In the genomic region with DNA sequence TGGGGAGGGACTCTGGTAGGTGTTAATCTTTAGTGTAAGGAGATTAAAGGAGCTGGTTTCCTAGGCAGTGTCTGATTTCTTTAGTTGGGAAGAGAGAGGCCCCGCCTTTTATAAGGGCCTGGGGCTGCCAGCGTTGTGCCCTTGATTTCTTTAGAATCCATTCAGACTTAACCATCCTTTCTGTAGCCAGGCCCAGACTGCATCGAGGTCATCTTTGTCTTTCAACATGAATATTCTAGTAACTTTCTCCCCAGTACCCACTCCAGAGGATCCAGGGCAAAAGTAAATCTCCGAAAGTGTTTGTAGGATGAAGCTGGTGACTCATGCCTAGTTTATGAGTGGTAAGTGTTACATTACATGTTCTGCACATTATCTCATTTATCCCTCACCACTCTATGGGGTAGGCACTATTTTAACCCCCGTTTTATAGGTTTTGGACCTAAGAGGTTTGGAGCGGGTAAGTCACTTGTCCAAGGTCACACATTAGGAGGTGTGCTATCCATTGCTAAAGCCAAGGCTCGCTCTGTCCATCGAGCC, we compare ENCODE assay signal across 16 cellular contexts. TPM values are rescaled to one million over a fixed set of nuclear protein-coding genes. Genes with fewer than 3 reads are reported as not detected.
DNase-seq lines count a peak whose midpoint lies in the region; ATAC-seq and TF ChIP-seq lines count a peak whose summit lies in the region.
"Had no signal": no experiment of that assay in that cellular context is flagged by ENCODE, and none has a peak within 500 bp of the region (broad histone marks: within the 10 kb centered on the region; RNA-seq: fewer than 3 reads in every experiment).

No MANE protein-coding gene starts in this region.

- H3K36me3 Mint-ChIP-seq in activated CD8-positive, alpha-beta memory T cell treated with anti-CD3 and anti-CD28 coated beads, Interleukin-2, amount 10 ng/mL, durations not matched to agents 7 days and 5 days, result no peaks in the 10 kb centered on the region
- no peaks in the 10 kb centered on the region for H3K36me3 Mint-ChIP-seq in stimulated activated memory B cell treated with anti-CD40 and anti-IgM and Interleukin-4, amounts not matched to agents 10 μg/mL and 1 μg/mL and 100 μg/mL, for 72 hours

- H3K4me1 ChIP-seq in RWPE2 (ENCODE audit: insufficient read depth, poor library complexity, severe bottlenecking), result peaks cover 20% of the 10 kb centered on the region

- CTCF ChIA-PET in activated CD8-positive, alpha-beta memory T cell treated with anti-CD3 and anti-CD28 coated beads, Interleukin-2, amount 10 ng/mL, durations not matched to agents 7 days and 5 days (lab: Charles Lee), result interaction anchor here (1.1 to 1.6 kb wide), 2 partner anchors 9 to 13 kb away, joined by 3 read pairs; no protein-coding TSS in a partner anchor

- H3K36me3 ChIP-seq in RWPE2 (ENCODE audit: low read depth), result no peaks in the 10 kb centered on the region
- H3K36me3 ChIP-seq: pancreas had no signal

- H3K27ac ChIP-seq in RWPE2 (ENCODE audit: poor library complexity, severe bottlenecking), result no peak overlapping the region
- H3K27ac ChIP-seq: pancreas had no signal

- H3K4me1 Mint-ChIP-seq in activated CD8-positive, alpha-beta memory T cell treated with anti-CD3 and anti-CD28 coated beads, Interleukin-2, amount 10 ng/mL, durations not matched to agents 7 days and 5 days, result peaks cover 48% of the 10 kb centered on the region
- H3K4me1 Mint-ChIP-seq in stimulated activated memory B cell treated with anti-CD40 and anti-IgM and Interleukin-4, amounts not matched to agents 10 μg/mL and 1 μg/mL and 100 μg/mL, for 72 hours, result peaks cover 32% of the 10 kb centered on the region

- H3K27ac Mint-ChIP-seq in activated CD8-positive, alpha-beta memory T cell treated with anti-CD3 and anti-CD28 coated beads, Interleukin-2, amount 10 ng/mL, durations not matched to agents 7 days and 5 days, result no peak overlapping the region
- peak overlapping the region; percentile 69 for H3K27ac Mint-ChIP-seq in stimulated activated memory B cell treated with anti-CD40 and anti-IgM and Interleukin-4, amounts not matched to agents 10 μg/mL and 1 μg/mL and 100 μg/mL, for 72 hours

- H3K4me3 Mint-ChIP-seq in activated CD8-positive, alpha-beta memory T cell treated with anti-CD3 and anti-CD28 coated beads, Interleukin-2, amount 10 ng/mL, durations not matched to agents 7 days and 5 days, result no peak overlapping the region
- H3K4me3 Mint-ChIP-seq in stimulated activated memory B cell treated with anti-CD40 and anti-IgM and Interleukin-4, amounts not matched to agents 10 μg/mL and 1 μg/mL and 100 μg/mL, for 72 hours, result no peak overlapping the region

- no peaks in the 10 kb centered on the region for H3K9me3 Mint-ChIP-seq in activated CD8-positive, alpha-beta memory T cell treated with anti-CD3 and anti-CD28 coated beads, Interleukin-2, amount 10 ng/mL, durations not matched to agents 7 days and 5 days (ENCODE audit: low read depth)
- H3K9me3 Mint-ChIP-seq in stimulated activated memory B cell treated with anti-CD40 and anti-IgM and Interleukin-4, amounts not matched to agents 10 μg/mL and 1 μg/mL and 100 μg/mL, for 72 hours, result no peaks in the 10 kb centered on the region

- TF ChIP-seq CTCF in RWPE2 (IDR thresholded peaks at IDR 0.05; ENCODE audit: poor library complexity, severe bottlenecking) (no peak), foreskin fibroblast (IDR thresholded peaks at IDR 0.05; ENCODE audit: low read depth, low read length) (no peak)

- H3K27me3 ChIP-seq in RWPE2 (ENCODE audit: insufficient read depth, poor library complexity, severe bottlenecking), result no peaks in the 10 kb centered on the region
- H3K27me3 ChIP-seq: pancreas had no signal

- no peak overlapping the region for H3K4me3 ChIP-seq in RWPE2 (ENCODE audit: severe bottlenecking)
- H3K4me3 ChIP-seq in foreskin fibroblast (ENCODE audit: low read depth in 1 of 2, low read length in 2 of 2), result no peak overlapping the region
- H3K4me3 ChIP-seq: pancreas had no signal

- peaks cover 7% of the 10 kb centered on the region for H3K27me3 Mint-ChIP-seq in activated CD8-positive, alpha-beta memory T cell treated with anti-CD3 and anti-CD28 coated beads, Interleukin-2, amount 10 ng/mL, durations not matched to agents 7 days and 5 days
- H3K27me3 Mint-ChIP-seq in stimulated activated memory B cell treated with anti-CD40 and anti-IgM and Interleukin-4, amounts not matched to agents 10 μg/mL and 1 μg/mL and 100 μg/mL, for 72 hours, result no peaks in the 10 kb centered on the region

- DNase-seq in activated CD8-positive, alpha-beta memory T cell treated with anti-CD3 and anti-CD28 coated beads, Interleukin-2, amount 50 U/mL, for 48 hours, result peak; percentile 38
- DNase-seq in activated CD8-positive, alpha-beta memory T cell treated with anti-CD3 and anti-CD28 coated beads, Interleukin-2, amount 10 ng/mL, durations not matched to agents 7 days and 5 days, result no peak
- DNase-seq in RWPE2 (ENCODE audit: low spot score) (no peak), foreskin fibroblast (peak; percentile 69 to 80), dermis blood vessel endothelial cell (no peak), NCI-H1417 treated with DMSO at 0.1 percent for 48 hours (lab: John Stamatoyannopoulos, UW) (no peak), DMS114 treated with DMSO at 0.1 percent for 48 hours (lab: John Stamatoyannopoulos, UW; ENCODE audit: unreplicated experiment) (no peak)
- DNase-seq: activated T-cell treated with anti-CD3 and anti-CD28 coated beads, Interleukin-2, amount 50 U/mL, for 1 hour; central memory CD4-positive, alpha-beta T cell; foreskin melanocyte; KBM-7; NCI-H2107; pancreas; stimulated activated CD4-positive, alpha-beta T cell treated with anti-CD3 and anti-CD28 coated beads, Interleukin-4, amount 100 ng/mL, for 1 hour had no signal

- no peaks in the 10 kb centered on the region for H3K9me3 ChIP-seq in RWPE2 (ENCODE audit: severe bottlenecking)
- H3K9me3 ChIP-seq: pancreas had no signal

- no peak for ATAC-seq in activated CD8-positive, alpha-beta memory T cell treated with anti-CD3 and anti-CD28 coated beads, Interleukin-2, amount 10 ng/mL, durations not matched to agents 7 days and 5 days
- peak; percentile 76 for ATAC-seq in RWPE2 (ENCODE audit: low read depth)
- no peak for ATAC-seq in stimulated activated memory B cell treated with anti-CD40 and anti-IgM and Interleukin-4, amounts not matched to agents 10 μg/mL and 1 μg/mL and 100 μg/mL, for 72 hours
- ATAC-seq: left lobe of liver, pancreas had no signal

RNA-seq across cellular contexts. Expression of gene USP3, which starts 11.8 kb away (rescaled TPM):
- 10 to 100 TPM; 50.5 to 67.1 TPM for total RNA-seq in activated CD8-positive, alpha-beta memory T cell treated with anti-CD3 and anti-CD28 coated beads, Interleukin-2, amount 10 ng/mL, durations not matched to agents 7 days and 5 days
- total RNA-seq in dermis blood vessel endothelial cell, result 39.7 and 47.6 TPM in 2 replicates

Comparison
In these comparisons a context has a peak if more than half of its experiments do, and no peak if none do; other contexts are left out.
1. DNase-seq: peak in activated CD8-positive, alpha-beta memory T cell treated with anti-CD3 and anti-CD28 coated beads, Interleukin-2, amount 50 U/mL, for 48 hours (single experiment) and foreskin fibroblast (2 of 2); none in activated CD8-positive, alpha-beta memory T cell treated with anti-CD3 and anti-CD28 coated beads, Interleukin-2, amount 10 ng/mL, durations not matched to agents 7 days and 5 days (single experiment), RWPE2 (single experiment), dermis blood vessel endothelial cell (single experiment), NCI-H1417 treated with DMSO at 0.1 percent for 48 hours (single experiment) and DMS114 treated with DMSO at 0.1 percent for 48 hours (single experiment).